13 cellular contexts compared by ENCODE assay signal in the genomic region with DNA sequence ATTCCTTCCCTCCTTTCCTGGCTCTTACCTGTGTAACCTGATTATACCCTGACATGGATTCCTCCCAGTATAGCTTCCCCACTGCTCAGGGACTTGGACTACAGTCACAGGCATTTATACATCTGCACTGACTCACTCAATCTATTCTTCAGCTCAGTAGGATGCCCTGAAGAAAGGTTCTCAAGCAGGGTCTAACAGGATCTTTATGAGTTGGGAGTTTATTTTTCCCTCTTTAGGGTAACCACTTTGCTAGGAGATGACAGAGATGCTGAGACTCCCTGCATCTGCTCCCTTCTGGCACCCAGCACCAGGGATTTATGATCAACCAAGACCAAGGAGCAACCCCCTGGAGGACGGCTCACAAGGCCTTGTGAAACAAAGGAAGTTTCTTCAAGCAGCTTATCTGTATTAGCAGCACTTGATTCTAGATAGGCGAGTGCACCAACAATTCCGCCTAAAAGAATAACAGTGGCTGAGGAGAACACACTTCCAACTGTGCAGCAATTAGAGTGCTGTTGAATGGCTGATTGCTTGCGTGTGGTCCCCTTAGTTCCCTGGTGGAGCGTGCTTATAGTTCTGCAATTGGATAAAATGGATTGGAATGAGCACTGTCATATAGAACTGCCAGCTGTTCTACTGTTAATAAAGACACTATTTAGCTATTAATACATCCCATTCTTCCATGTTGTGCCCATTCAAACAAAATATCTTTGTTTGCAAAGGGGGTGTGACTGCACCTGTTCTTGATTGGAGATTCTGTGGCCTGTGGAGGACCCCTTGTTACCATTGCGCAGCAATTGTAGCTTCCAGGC.
DNase-seq lines count a peak whose midpoint lies in the region; ATAC-seq and TF ChIP-seq lines count a peak whose summit lies in the region.
"Had no signal": no experiment of that assay in that cellular context is flagged by ENCODE, and none has a peak within 500 bp of the region (broad histone marks: within the 10 kb centered on the region; RNA-seq: fewer than 3 reads in every experiment).

No MANE protein-coding gene starts in this region.

- DNase-seq in HEK293T (ENCODE audit: extremely low spot score) (peak; percentile 49), NCI-H345 treated with DMSO at 0.1 percent for 48 hours (lab: John Stamatoyannopoulos, UW; ENCODE audit: unreplicated experiment) (peak; percentile 30), endothelial cell (ENCODE audit: low spot score) (peak; percentile 15), neuronal stem cell (ENCODE audit: low spot score) (peak; percentile 78), LoVo (ENCODE audit: low spot score) (no peak)
- no peak for DNase-seq in activated naive CD8-positive, alpha-beta T cell treated with anti-CD3 and anti-CD28 coated beads, Interleukin-2, amount 50 U/mL, for 24 hours
- DNase-seq in stimulated activated CD4-positive, alpha-beta T cell treated with anti-CD3 and anti-CD28 coated beads, Interleukin-2, amount 100 ng/mL, for 24 hours: no peak
- DNase-seq: aorta, sigmoid colon, SW 1271 had no signal

- H2BK12ac ChIP-seq in neuronal stem cell (ENCODE audit: low read length): no peak overlapping the region

- H3K4me3 ChIP-seq in neuronal stem cell (ENCODE audit: low read length in 2 of 2): no peak overlapping the region
- H3K4me3 ChIP-seq: GM12878, sigmoid colon had no signal

- CTCF ChIA-PET in HEK293T (lab: Yijun Ruan, JAX): no interaction called here

- H2AFZ ChIP-seq in neuronal stem cell (ENCODE audit: low read length): peak overlapping the region; percentile 8

- H2AK5ac ChIP-seq in neuronal stem cell (ENCODE audit: low read depth, low read length): no peak overlapping the region

- H2BK5ac ChIP-seq in neuronal stem cell (ENCODE audit: low read length): no peak overlapping the region

- ATAC-seq in activated naive CD8-positive, alpha-beta T cell treated with anti-CD3 and anti-CD28 coated beads, Interleukin-2, amount 50 U/mL, for 24 hours: no peak
- ATAC-seq in HG02970 (IDR thresholded peaks at IDR 0.05; ENCODE audit: low FRiP score, unreplicated experiment): no peak
- ATAC-seq: GM12878, HepG2 had no signal

- POLR2A ChIA-PET in HEK293T (lab: Yijun Ruan, JAX): no interaction called here

- peaks cover 20 to 37% of the 10 kb centered on the region in 2 donors for H3K4me1 ChIP-seq in neuronal stem cell (ENCODE audit: control insufficient read depth in 2 of 2, insufficient read depth in 1 of 2, low read depth in 1 of 2, low read length in 2 of 2)

- H4K8ac ChIP-seq in neuronal stem cell (ENCODE audit: low read depth, low read length): no peak overlapping the region

- no peaks in the 10 kb centered on the region for H3K4me1 Mint-ChIP-seq in endothelial cell (ENCODE audit: unreplicated experiment)
- no peaks in the 10 kb centered on the region for H3K4me1 Mint-ChIP-seq in activated naive CD8-positive, alpha-beta T cell treated with anti-CD3 and anti-CD28 coated beads, Interleukin-2, amount 50 U/mL, for 24 hours

- H2BK15ac ChIP-seq in neuronal stem cell (ENCODE audit: low read length): no peak overlapping the region

- no peaks in the 10 kb centered on the region for H3K9me3 ChIP-seq in neuronal stem cell (replicated peaks in 1 of 2; ENCODE audit: control insufficient read depth in 2 of 2, insufficient read depth in 1 of 2, low read depth in 1 of 2, low read length in 2 of 2)
- H3K9me3 ChIP-seq: sigmoid colon had no signal

- no peaks in the 10 kb centered on the region for H3K79me1 ChIP-seq in neuronal stem cell (ENCODE audit: low read depth, low read length)

- no peak overlapping the region for H3K4me3 Mint-ChIP-seq in endothelial cell (ENCODE audit: unreplicated experiment)
- H3K4me3 Mint-ChIP-seq in activated naive CD8-positive, alpha-beta T cell treated with anti-CD3 and anti-CD28 coated beads, Interleukin-2, amount 50 U/mL, for 24 hours: no peak overlapping the region

- H4K91ac ChIP-seq in neuronal stem cell (ENCODE audit: low read depth, low read length, poor library complexity): no peak overlapping the region

- H3K18ac ChIP-seq in neuronal stem cell (ENCODE audit: low read length): no peak overlapping the region

- no peak overlapping the region for H2BK120ac ChIP-seq in neuronal stem cell (ENCODE audit: low read depth, low read length)

- H3K4ac ChIP-seq in neuronal stem cell (ENCODE audit: low read length): no peak overlapping the region

- no peaks in the 10 kb centered on the region for H3K36me3 ChIP-seq in neuronal stem cell (replicated peaks in 1 of 2; ENCODE audit: control insufficient read depth in 2 of 2, insufficient read depth in 2 of 2, low read length in 2 of 2)
- H3K36me3 ChIP-seq: sigmoid colon had no signal

- no peak overlapping the region for H3K27ac Mint-ChIP-seq in endothelial cell (ENCODE audit: unreplicated experiment)
- no peak overlapping the region for H3K27ac Mint-ChIP-seq in activated naive CD8-positive, alpha-beta T cell treated with anti-CD3 and anti-CD28 coated beads, Interleukin-2, amount 50 U/mL, for 24 hours

- no peaks in the 10 kb centered on the region for H3K9me3 Mint-ChIP-seq in endothelial cell (ENCODE audit: unreplicated experiment)
- no peaks in the 10 kb centered on the region for H3K9me3 Mint-ChIP-seq in activated naive CD8-positive, alpha-beta T cell treated with anti-CD3 and anti-CD28 coated beads, Interleukin-2, amount 50 U/mL, for 24 hours

- H3K4me2 ChIP-seq in neuronal stem cell (ENCODE audit: insufficient read depth, low read length, poor library complexity, severe bottlenecking): no peak overlapping the region

- no peak overlapping the region for H3K14ac ChIP-seq in neuronal stem cell (ENCODE audit: low read length)

- H3K27me3 ChIP-seq in neuronal stem cell (ENCODE audit: control insufficient read depth in 3 of 3, insufficient read depth in 3 of 3, low read depth in 1 of 3, low read length in 3 of 3): no peaks in the 10 kb centered on the region
- H3K27me3 ChIP-seq: sigmoid colon had no signal

- no peak overlapping the region for H3K23ac ChIP-seq in neuronal stem cell (ENCODE audit: low read depth, low read length, poor library complexity)

- peaks cover 1% of the 10 kb centered on the region for H3K27me3 Mint-ChIP-seq in endothelial cell (ENCODE audit: unreplicated experiment)
- H3K27me3 Mint-ChIP-seq in activated naive CD8-positive, alpha-beta T cell treated with anti-CD3 and anti-CD28 coated beads, Interleukin-2, amount 50 U/mL, for 24 hours: no peaks in the 10 kb centered on the region

- WGBS in neuronal stem cell (ENCODE audit: extremely low coverage in 2 of 2, insufficient read length in 2 of 2, insufficient replicate concordance in 1 of 2), 2 donors: no CpG with 5 or more reads among the region's 6 CpGs

- no peak for TF ChIP-seq CTCF in endothelial cell (IDR thresholded peaks at IDR 0.05; ENCODE audit: unreplicated experiment)

- no peaks in the 10 kb centered on the region for H3K36me3 Mint-ChIP-seq in endothelial cell (ENCODE audit: low read depth, unreplicated experiment)
- H3K36me3 Mint-ChIP-seq in activated naive CD8-positive, alpha-beta T cell treated with anti-CD3 and anti-CD28 coated beads, Interleukin-2, amount 50 U/mL, for 24 hours (ENCODE audit: low read depth): no peaks in the 10 kb centered on the region

- H3K9ac ChIP-seq in neuronal stem cell (ENCODE audit: low read depth, low read length, poor library complexity): no peak overlapping the region

- no peak overlapping the region for H3K27ac ChIP-seq in neuronal stem cell (replicated peaks; ENCODE audit: low read length)
- H3K27ac ChIP-seq: sigmoid colon had no signal

TF ChIP-seq in HEK293T, 16 proteins besides CTCF, POLR2A, EP300 and RAD21:
- no peak for TF ChIP-seq FOXA1 (IDR thresholded peaks at IDR 0.05)
- no peak for TF ChIP-seq NFRKB (IDR thresholded peaks at IDR 0.05)
- no peak for TF ChIP-seq FOXM1 (IDR thresholded peaks at IDR 0.05; ENCODE audit: borderline replicate concordance)
- no peak for TF ChIP-seq FOXK2 (IDR thresholded peaks at IDR 0.05)
- no peak; the same call in 1 of the 2 replicates for TF ChIP-seq ZNF384 (IDR thresholded peaks at IDR 0.05)
- TF ChIP-seq LEF1 (IDR thresholded peaks at IDR 0.05; ENCODE audit: borderline replicate concordance): no peak
- TF ChIP-seq CTBP1 (IDR thresholded peaks at IDR 0.05; ENCODE audit: borderline replicate concordance): peak; percentile 80; the same call in 1 of the 2 replicates
- TF ChIP-seq HDGF (IDR thresholded peaks at IDR 0.05; ENCODE audit: borderline replicate concordance): no peak
- no peak for TF ChIP-seq BHLHE40 (IDR thresholded peaks at IDR 0.05; ENCODE audit: borderline replicate concordance)
- TF ChIP-seq SUZ12 (IDR thresholded peaks at IDR 0.05): no peak
- TF ChIP-seq, protein P1, sequence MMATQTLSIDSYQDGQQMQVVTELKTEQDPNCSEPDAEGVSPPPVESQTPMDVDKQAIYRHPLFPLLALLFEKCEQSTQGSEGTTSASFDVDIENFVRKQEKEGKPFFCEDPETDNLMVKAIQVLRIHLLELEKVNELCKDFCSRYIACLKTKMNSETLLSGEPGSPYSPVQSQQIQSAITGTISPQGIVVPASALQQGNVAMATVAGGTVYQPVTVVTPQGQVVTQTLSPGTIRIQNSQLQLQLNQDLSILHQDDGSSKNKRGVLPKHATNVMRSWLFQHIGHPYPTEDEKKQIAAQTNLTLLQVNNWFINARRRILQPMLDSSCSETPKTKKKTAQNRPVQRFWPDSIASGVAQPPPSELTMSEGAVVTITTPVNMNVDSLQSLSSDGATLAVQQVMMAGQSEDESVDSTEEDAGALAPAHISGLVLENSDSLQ (IDR thresholded peaks at IDR 0.05): peak; percentile 86
- no peak for TF ChIP-seq SP1 (IDR thresholded peaks at IDR 0.05)
- no peak for TF ChIP-seq L3MBTL2 (conservative IDR thresholded peaks at IDR 0.05)
- peak; percentile 20 for TF ChIP-seq ARNT (IDR thresholded peaks at IDR 0.05)
- TF ChIP-seq ELF4 (IDR thresholded peaks at IDR 0.05): no peak
- TF ChIP-seq TARDBP (IDR thresholded peaks at IDR 0.05): no peak

Comparison
In these comparisons a context has a peak if more than half of its experiments do, and no peak if none do; other contexts are left out.
1. DNase-seq: peak in HEK293T (single experiment), NCI-H345 treated with DMSO at 0.1 percent for 48 hours (single experiment), endothelial cell (single experiment) and neuronal stem cell (single experiment); none in activated naive CD8-positive, alpha-beta T cell treated with anti-CD3 and anti-CD28 coated beads, Interleukin-2, amount 50 U/mL, for 24 hours (single experiment), LoVo (single experiment) and stimulated activated CD4-positive, alpha-beta T cell treated with anti-CD3 and anti-CD28 coated beads, Interleukin-2, amount 100 ng/mL, for 24 hours (0 of 2).